16 cellular contexts compared by ENCODE assay signal in the genomic region with DNA sequence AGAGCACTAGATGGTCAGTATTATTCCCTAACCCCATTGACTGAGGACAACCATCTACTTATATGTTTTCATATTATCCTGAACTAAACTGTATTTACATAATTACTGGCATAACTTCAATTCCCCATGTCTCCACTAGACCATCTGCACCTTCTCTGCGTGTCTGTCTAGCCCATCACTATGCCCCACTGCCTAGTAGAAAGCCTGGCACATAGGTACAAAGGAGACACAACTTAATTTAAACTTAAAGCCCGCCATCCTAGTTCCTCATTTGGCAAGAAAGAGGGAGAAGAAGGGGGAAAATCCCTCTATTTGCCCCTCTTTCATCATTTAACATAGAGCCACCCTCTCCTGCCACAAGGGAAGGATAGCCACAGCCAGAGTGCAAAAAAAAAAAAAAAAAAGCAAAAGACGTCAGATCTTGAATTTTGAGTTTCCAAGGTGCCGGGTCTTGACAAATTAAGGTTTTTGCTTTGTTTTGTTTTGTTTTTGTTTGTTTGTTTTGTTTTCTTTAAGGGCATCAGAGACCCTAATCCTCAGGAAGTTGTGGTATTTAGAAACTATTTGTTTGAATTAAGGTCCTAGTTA. TPM values are rescaled to one million over a fixed set of nuclear protein-coding genes. Genes with fewer than 3 reads are reported as not detected.
DNase-seq lines count a peak whose midpoint lies in the region; ATAC-seq and TF ChIP-seq lines count a peak whose summit lies in the region.
"Had no signal": no experiment of that assay in that cellular context is flagged by ENCODE, and none has a peak within 500 bp of the region (broad histone marks: within the 10 kb centered on the region; RNA-seq: fewer than 3 reads in every experiment).

No MANE protein-coding gene starts in this region.

- ATAC-seq in gastrocnemius medialis = no peak
- ATAC-seq: esophagus mucosa had no signal

- no peaks in the 10 kb centered on the region for H3K27me3 ChIP-seq in gastrocnemius medialis
- H3K27me3 ChIP-seq: testis had no signal

- H3K4me1 ChIP-seq in gastrocnemius medialis = peaks cover 62 to 71% of the 10 kb centered on the region in 2 donors

- intact Hi-C loops in gastrocnemius medialis (cut with DNase I; ENCODE audit: low total_unique reads) = loop anchor here (5.0 to 10.0 kb wide), 2 partner anchors 379 to 753 kb away; no protein-coding TSS in a partner anchor

- peaks cover 3% of the 10 kb centered on the region for H3K36me3 Mint-ChIP-seq in IgD-negative memory B cell

- H3K27me3 Mint-ChIP-seq in IgD-negative memory B cell = no peaks in the 10 kb centered on the region

- in situ Hi-C loops in gastrocnemius medialis (cut with MboI; ENCODE audit: low sequenced_read_pairs in 4 of 4) = loop anchor here in 1 of 4 donors (25.0 kb wide), 1 partner anchor 372 kb away; a partner anchor contains a TSS

- DNase-seq in AG10803 (ENCODE audit: low read depth) (no peak), fibroblast of the aortic adventitia (ENCODE audit: low read depth) (no peak), gastrocnemius medialis (no peak), NCI-H2081 (lab: John Stamatoyannopoulos, UW) (no peak), Ammon's horn (ENCODE audit: low spot score) (no peak)
- no peak for DNase-seq in activated CD4-positive, alpha-beta T cell treated with anti-CD3 and anti-CD28 coated beads for 4 hours
- no peak for DNase-seq in stimulated activated CD8-positive, alpha-beta memory T cell treated with anti-CD3 and anti-CD28 coated beads, Interleukin-4, amount 100 ng/mL, for 48 hours
- DNase-seq: activated CD4-positive, CD25-positive, alpha-beta regulatory T cell treated with anti-CD3 and anti-CD28 coated beads, Interleukin-2, amount 50 U/mL, for 72 hours; kidney glomerular epithelial cell; NCI-H1092 treated with DMSO at 0.1 percent for 48 hours; NCI-H524 treated with DMSO at 0.1 percent for 48 hours; stimulated activated CD4-positive, alpha-beta T cell treated with anti-CD3 and anti-CD28 coated beads, Interleukin-4, amount 100 ng/mL, for 4 hours; testis had no signal

- H3K27ac Mint-ChIP-seq in IgD-negative memory B cell = peak overlapping the region; percentile 93 to 100 (median 98)
- H3K27ac Mint-ChIP-seq: activated T-helper 17 cell treated with anti-CD3 and anti-CD28 coated beads, Interleukin-2, amount 50 U/mL, for 72 hours had no signal

- H3K36me3 ChIP-seq in gastrocnemius medialis = no peaks in the 10 kb centered on the region

- TF ChIP-seq POLR2A in gastrocnemius medialis (IDR thresholded peaks at IDR 0.05) = no peak

- H3K4me3 Mint-ChIP-seq in IgD-negative memory B cell = peak overlapping the region; percentile 87 to 96 (median 92)
- H3K4me3 Mint-ChIP-seq: activated T-helper 17 cell treated with anti-CD3 and anti-CD28 coated beads, Interleukin-2, amount 50 U/mL, for 72 hours had no signal

- H3K9me3 ChIP-seq in gastrocnemius medialis = no peaks in the 10 kb centered on the region
- H3K9me3 ChIP-seq: testis had no signal

- TF ChIP-seq CTCF in AG10803 (conservative IDR thresholded peaks at IDR 0.05; ENCODE audit: low read length) (no peak), fibroblast of the aortic adventitia (IDR thresholded peaks at IDR 0.05; ENCODE audit: insufficient read depth, low read length) (no peak), gastrocnemius medialis (IDR thresholded peaks at IDR 0.05 in 4 of 5, conservative IDR thresholded peaks at IDR 0.05 in 1 of 5) (peak in 2 of 5 experiments; percentile 11 to 25)

- H3K27ac ChIP-seq in gastrocnemius medialis = peak overlapping the region; percentile 95 to 98 (median 98)
- H3K27ac ChIP-seq: testis had no signal

- peaks cover 63 to 74% (median 73%) of the 10 kb centered on the region in 3 donors for H3K4me1 Mint-ChIP-seq in IgD-negative memory B cell

- no peaks in the 10 kb centered on the region for H3K9me3 Mint-ChIP-seq in IgD-negative memory B cell
- H3K9me3 Mint-ChIP-seq: activated T-helper 17 cell treated with anti-CD3 and anti-CD28 coated beads, Interleukin-2, amount 50 U/mL, for 72 hours had no signal

- peak overlapping the region; percentile 65 for H3K4me3 ChIP-seq in AG10803 (ENCODE audit: low read length)
- H3K4me3 ChIP-seq in fibroblast of the aortic adventitia (ENCODE audit: low read depth, low read length) = peak overlapping the region; percentile 15
- H3K4me3 ChIP-seq in gastrocnemius medialis = peak overlapping the region; percentile 65 to 76 (median 74)
- H3K4me3 ChIP-seq: testis had no signal

RNA-seq across cellular contexts. Expression of a gene that starts 1.8 kb away (rescaled TPM):
- 63.3 TPM for polyA plus RNA-seq in IgD-negative memory B cell
- total RNA-seq in fibroblast of the aortic adventitia (ENCODE audit: low replicate concordance) = 83.2 and 134 TPM in 2 replicates
- total RNA-seq in gastrocnemius medialis = 100 to 1,000 TPM in 2 of 4 donors, 10 to 100 TPM in 2; 72.9 to 153 (median 100) TPM

Comparison
In these comparisons a context has a peak if more than half of its experiments do, and no peak if none do; other contexts are left out.
1. H3K4me3 ChIP-seq: peak in every context shown above with its lines; median percentile 74 in gastrocnemius medialis; 65 in AG10803; 15 in fibroblast of the aortic adventitia.